In the genomic region with DNA sequence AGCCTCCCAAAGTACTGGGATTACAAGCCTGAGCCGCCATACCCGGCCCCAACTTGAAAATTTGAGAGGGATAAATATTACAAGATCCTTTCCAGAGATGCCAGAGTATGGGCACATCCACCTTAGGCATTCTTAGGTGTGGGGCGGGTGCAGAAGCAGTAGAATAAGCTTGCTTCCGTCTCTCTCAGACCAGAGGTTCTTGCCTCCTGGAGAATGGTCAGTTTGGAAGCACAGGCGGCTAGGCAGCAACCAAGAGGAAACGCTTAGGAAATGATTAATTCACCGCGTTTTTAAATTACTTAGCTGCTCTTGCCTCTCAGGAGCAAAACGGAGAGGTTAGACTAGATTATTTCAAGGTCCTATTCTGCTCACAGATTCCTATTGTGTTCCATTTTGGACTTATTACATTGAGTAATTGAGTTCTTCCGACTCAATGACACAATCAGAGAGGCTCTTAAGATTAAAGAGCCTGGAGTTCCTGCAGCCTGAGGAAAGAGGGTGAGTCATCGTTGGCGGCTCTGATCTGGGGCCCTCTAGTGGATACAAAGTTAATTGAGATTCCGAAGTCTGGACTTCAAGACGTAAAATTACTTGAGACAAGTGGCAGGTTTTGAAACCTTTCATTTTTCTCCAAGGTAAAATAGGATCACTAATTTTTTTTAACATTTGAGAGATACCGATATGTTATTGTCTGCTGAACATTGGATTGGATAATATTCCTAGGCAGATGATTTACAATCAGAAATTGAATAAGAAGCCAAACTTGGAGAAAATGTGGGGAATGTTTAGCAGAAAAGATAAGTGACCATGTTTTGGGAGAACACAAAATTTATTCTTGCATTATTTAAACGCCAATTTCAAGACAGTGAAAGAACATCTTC, we compare ENCODE assay signal across 8 cellular contexts. TPM values are rescaled to one million over a fixed set of nuclear protein-coding genes. Genes with fewer than 3 reads are reported as not detected.
A peak's percentile ranks its signal among the peaks of the same experiment; 100 is the strongest.
DNase-seq lines count a peak whose midpoint lies in the region; ATAC-seq and TF ChIP-seq lines count a peak whose summit lies in the region.

No MANE protein-coding gene starts in this region.

- peak; percentile 63 for DNase-seq in AG04449 (ENCODE audit: low read depth, low spot score)
- DNase-seq in MG63 = peak; percentile 55
- DNase-seq in amniotic epithelial cell (ENCODE audit: low read depth) = peak; percentile 95
- peak; percentile 24 to 54 for DNase-seq in heart right ventricle
- peak; percentile 18 for DNase-seq in progenitor cell of endocrine pancreas (ENCODE audit: low spot score, unreplicated experiment)
- DNase-seq in aorta = peak in 1 of 2 donors; percentile 59

- CTCF ChIA-PET in AG04449 (lab: Yijun Ruan, JAX) = interaction anchor here (0.9 to 2.5 kb wide), 16 partner anchors 10 to 692 kb away, joined by 3 to 12 read pairs (median 5); no protein-coding TSS in a partner anchor

- ATAC-seq in GM18861 (IDR thresholded peaks at IDR 0.05; ENCODE audit: unreplicated experiment) = peak; percentile 54
- peak; percentile 97 for ATAC-seq in SK-N-SH treated with all-trans-retinoic acid at 6 μM for 48 hours
- ATAC-seq in heart right ventricle = peak; percentile 87 to 96 (median 92)
- peak; percentile 95 for ATAC-seq in aorta (ENCODE audit: low FRiP score)

- WGBS in heart right ventricle, 2 donors = 26% methylated on average over 16 of the region's 16 CpGs
- 30 to 31% methylated on average over 16 of the region's 16 CpGs for WGBS in aorta, 2 donors

- TF ChIP-seq CTCF in AG04449 (IDR thresholded peaks at IDR 0.05; ENCODE audit: insufficient read depth, low read length, missing control alignments) (peak; percentile 60), heart right ventricle (IDR thresholded peaks at IDR 0.05) (peak; percentile 55 to 85 (median 76)), progenitor cell of endocrine pancreas (IDR thresholded peaks at IDR 0.05; ENCODE audit: unreplicated experiment) (peak; percentile 82)

- H3K9me3 ChIP-seq in MG63 = no peaks in the 10 kb centered on the region
- H3K9me3 ChIP-seq in heart right ventricle = no peaks in the 10 kb centered on the region
- no peaks in the 10 kb centered on the region for H3K9me3 ChIP-seq in aorta (ENCODE audit: control insufficient read depth, low read length)

- H3K4me1 Mint-ChIP-seq in progenitor cell of endocrine pancreas (ENCODE audit: low read depth) = peaks cover 26% of the 10 kb centered on the region

- intact Hi-C loops in heart right ventricle (cut with DNase I) (no loop called here), aorta (cut with DNase I) (no loop called here)

- H3K36me3 Mint-ChIP-seq in progenitor cell of endocrine pancreas (ENCODE audit: insufficient read depth) = no peaks in the 10 kb centered on the region

- peak overlapping the region; percentile 9 for H3K4me3 Mint-ChIP-seq in progenitor cell of endocrine pancreas (ENCODE audit: low read depth)

- H3K4me3 ChIP-seq in AG04449 (ENCODE audit: low read depth, low read length) = no peak overlapping the region
- no peak overlapping the region for H3K4me3 ChIP-seq in MG63
- peak overlapping the region in 4 of 10 donors; percentile 13 to 28 (median 23) for H3K4me3 ChIP-seq in heart right ventricle
- H3K4me3 ChIP-seq in aorta (ENCODE audit: low read length in 2 of 2) = no peak overlapping the region

- H3K4me1 ChIP-seq in heart right ventricle = peaks cover 0 to 11% (median 3%) of the 10 kb centered on the region in 9 donors
- H3K4me1 ChIP-seq in aorta (ENCODE audit: control insufficient read depth in 1 of 2, insufficient read depth in 2 of 2, low read length in 2 of 2) = no peaks in the 10 kb centered on the region

- H3K36me3 ChIP-seq in MG63 (no peaks in the 10 kb centered on the region), heart right ventricle (no peaks in the 10 kb centered on the region), aorta (ENCODE audit: control insufficient read depth in 1 of 2, insufficient read depth in 2 of 2, low read length in 1 of 2) (no peaks in the 10 kb centered on the region)

- H3K9me3 Mint-ChIP-seq in progenitor cell of endocrine pancreas (ENCODE audit: low read depth) = no peaks in the 10 kb centered on the region

- H3K27ac ChIP-seq in heart right ventricle (peak overlapping the region in 2 of 10 donors; percentile 56 to 60), aorta (ENCODE audit: low read depth in 1 of 2, low read length in 2 of 2) (no peak overlapping the region)

- H3K27me3 Mint-ChIP-seq in progenitor cell of endocrine pancreas = no peaks in the 10 kb centered on the region

- POLR2A ChIA-PET in AG04449 (lab: Yijun Ruan, JAX) = no interaction called here

- H3K27ac Mint-ChIP-seq in progenitor cell of endocrine pancreas = peak overlapping the region; percentile 40

- H3K27me3 ChIP-seq in MG63 (no peaks in the 10 kb centered on the region), heart right ventricle (peaks cover 0 to 5% (median 0%) of the 10 kb centered on the region in 7 donors), aorta (ENCODE audit: control insufficient read depth in 1 of 2, insufficient read depth in 2 of 2, low read length in 1 of 2) (no peaks in the 10 kb centered on the region)

TF ChIP-seq in SK-N-SH treated with all-trans-retinoic acid at 6 μM for 48 hours, 23 proteins besides CTCF, POLR2A, EP300 and RAD21:
- TF ChIP-seq, protein P1, sequence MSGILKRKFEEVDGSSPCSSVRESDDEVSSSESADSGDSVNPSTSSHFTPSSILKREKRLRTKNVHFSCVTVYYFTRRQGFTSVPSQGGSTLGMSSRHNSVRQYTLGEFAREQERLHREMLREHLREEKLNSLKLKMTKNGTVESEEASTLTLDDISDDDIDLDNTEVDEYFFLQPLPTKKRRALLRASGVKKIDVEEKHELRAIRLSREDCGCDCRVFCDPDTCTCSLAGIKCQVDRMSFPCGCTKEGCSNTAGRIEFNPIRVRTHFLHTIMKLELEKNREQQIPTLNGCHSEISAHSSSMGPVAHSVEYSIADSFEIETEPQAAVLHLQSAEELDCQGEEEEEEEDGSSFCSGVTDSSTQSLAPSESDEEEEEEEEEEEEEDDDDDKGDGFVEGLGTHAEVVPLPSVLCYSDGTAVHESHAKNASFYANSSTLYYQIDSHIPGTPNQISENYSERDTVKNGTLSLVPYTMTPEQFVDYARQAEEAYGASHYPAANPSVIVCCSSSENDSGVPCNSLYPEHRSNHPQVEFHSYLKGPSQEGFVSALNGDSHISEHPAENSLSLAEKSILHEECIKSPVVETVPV (CRISPR knock-in tag; IDR thresholded peaks at IDR 0.05) = no peak
- TF ChIP-seq ARNTL (CRISPR knock-in tag; IDR thresholded peaks at IDR 0.05; ENCODE audit: borderline replicate concordance, low read depth) (no peak), SNAI2 (CRISPR knock-in tag; IDR thresholded peaks at IDR 0.05) (no peak), ISL1 (CRISPR knock-in tag; IDR thresholded peaks at IDR 0.05) (peak; percentile 80)

RNA-seq across cellular contexts. Expression of a gene that starts 5.8 kb away (rescaled TPM):
- not detected in 2 replicates for total RNA-seq in MG63 (2014; rRNA removed; shearing (Covaris generic); ENCODE audit: low replicate concordance)
- total RNA-seq in heart right ventricle (not detected), progenitor cell of endocrine pancreas (not detected in 2 replicates), aorta (not detected)
- polyA plus RNA-seq in heart right ventricle (not detected), aorta (not detected)
